In genomic region chr19:3304871-3305423, GRCh38 we compare ENCODE assay signal across 8 cellular contexts.
DNase-seq lines count a peak whose midpoint lies in the region; ATAC-seq lines count a peak whose summit lies in the region.

No MANE protein-coding gene starts in this region.

- no peak overlapping the region for H3K27ac Mint-ChIP-seq in central memory CD8-positive, alpha-beta T cell (ENCODE audit: low read depth)

- DNase-seq in NCI-H524 (lab: John Stamatoyannopoulos, UW), result peak; percentile 70 to 84
- DNase-seq in NCI-H524 treated with DMSO at 0.1 percent for 48 hours (lab: John Stamatoyannopoulos, UW), result no peak
- peak; percentile 3 for DNase-seq in NCI-H2029 treated with DMSO at 0.1 percent for 48 hours (lab: John Stamatoyannopoulos, UW)
- DNase-seq in central memory CD8-positive, alpha-beta T cell (ENCODE audit: low spot score in 2 of 2), result peak; percentile 69 to 78
- DNase-seq in kidney tubule cell (ENCODE audit: low spot score), result peak; percentile 66
- DNase-seq in stimulated activated CD4-positive, alpha-beta T cell treated with anti-CD3 and anti-CD28 coated beads, Interleukin-2, amount 100 ng/mL, for 48 hours, result peak; percentile 79 to 84

- H3K4me1 Mint-ChIP-seq in central memory CD8-positive, alpha-beta T cell, result no peaks in the 10 kb centered on the region

- ATAC-seq in activated CD4-positive, CD25-positive, alpha-beta regulatory T cell treated with anti-CD3 and anti-CD28 coated beads, Interleukin-2, amount 50 U/mL, for 24 hours, result peak; percentile 56 to 58
- no peak for ATAC-seq in central memory CD8-positive, alpha-beta T cell (replicated peaks; ENCODE audit: extremely low read depth, poor library complexity, severe bottlenecking)
- ATAC-seq in GM18861 (IDR thresholded peaks at IDR 0.05; ENCODE audit: unreplicated experiment), result no peak

- no peaks in the 10 kb centered on the region for H3K9me3 Mint-ChIP-seq in central memory CD8-positive, alpha-beta T cell

- H3K27me3 Mint-ChIP-seq in central memory CD8-positive, alpha-beta T cell, result peaks cover 36% of the 10 kb centered on the region

- peaks cover 2% of the 10 kb centered on the region for H3K36me3 Mint-ChIP-seq in central memory CD8-positive, alpha-beta T cell (ENCODE audit: insufficient read depth)

- no peak overlapping the region for H3K4me3 Mint-ChIP-seq in central memory CD8-positive, alpha-beta T cell

Comparison
In these comparisons a context has a peak if more than half of its experiments do, and no peak if none do; other contexts are left out.
1. ATAC-seq: peak in activated CD4-positive, CD25-positive, alpha-beta regulatory T cell treated with anti-CD3 and anti-CD28 coated beads, Interleukin-2, amount 50 U/mL, for 24 hours (2 of 2); none in central memory CD8-positive, alpha-beta T cell (single experiment) and GM18861 (single experiment).